In the genomic region with DNA sequence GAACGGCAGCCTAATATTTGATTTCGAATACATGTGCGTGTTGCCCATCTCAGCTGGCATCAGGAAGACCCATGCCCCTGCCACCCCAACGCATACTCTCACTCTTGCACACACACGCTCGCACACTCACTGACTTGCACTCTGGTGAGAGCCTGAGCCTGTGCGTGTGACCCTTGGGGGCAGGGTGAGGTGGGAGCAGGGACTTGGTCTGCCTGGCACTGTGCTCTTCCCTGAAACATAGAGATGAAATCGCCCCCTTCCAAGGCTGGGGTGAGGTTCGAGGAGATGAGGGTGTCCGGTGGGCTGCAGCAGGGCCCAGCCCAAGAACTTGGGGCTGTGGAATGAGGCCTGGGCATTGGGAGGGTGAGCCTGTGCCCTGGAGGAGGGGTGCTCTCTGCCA, we compare ENCODE assay signal across 19 cellular contexts. TPM values are rescaled to one million over a fixed set of nuclear protein-coding genes. Genes with fewer than 3 reads are reported as not detected.
DNase-seq lines count a peak whose midpoint lies in the region; TF ChIP-seq lines count a peak whose summit lies in the region.
"Had no signal": no experiment of that assay in that cellular context is flagged by ENCODE, and none has a peak within 500 bp of the region (broad histone marks: within the 10 kb centered on the region; RNA-seq: fewer than 3 reads in every experiment).

No MANE protein-coding gene starts in this region.

- no peak overlapping the region for H3K4ac ChIP-seq in H9 (ENCODE audit: low read depth, low read length)

- H3K9ac ChIP-seq in H9 (ENCODE audit: extremely low read depth, insufficient read length, low read length) = no peak overlapping the region
- H3K9ac ChIP-seq: GM23248 had no signal

- no peak overlapping the region for H2AFZ ChIP-seq in H9 (ENCODE audit: low read length)
- H2AFZ ChIP-seq: GM23248 had no signal

- peaks cover 2% of the 10 kb centered on the region for H3K27me3 Mint-ChIP-seq in H9 (ENCODE audit: low read depth)
- H3K27me3 Mint-ChIP-seq: CD4-positive, CD25-positive, alpha-beta regulatory T cell had no signal

- TF ChIP-seq POLR2A in spleen (IDR thresholded peaks at IDR 0.05) = no peak

- no CpG with 5 or more reads among the region's 10 CpGs for WGBS in H9 (ENCODE audit: extremely low coverage, insufficient read length, low lambda C conversion rate)
- 83 to 92% (median 85%) methylated on average over 10 of the region's 10 CpGs for WGBS in spleen, 5 donors

- no peak overlapping the region for H4K91ac ChIP-seq in H9 (ENCODE audit: insufficient read length, low read depth, low read length)

- no peak for TF ChIP-seq CTCF in H9 (conservative IDR thresholded peaks at IDR 0.05)
- no peak for TF ChIP-seq CTCF in spleen (IDR thresholded peaks at IDR 0.05 in 8 of 11, conservative IDR thresholded peaks at IDR 0.05 in 3 of 11)

- H3T11ph ChIP-seq in H9 (ENCODE audit: low read length) = no peak overlapping the region

- no peak overlapping the region for H3K4me3 Mint-ChIP-seq in H9
- H3K4me3 Mint-ChIP-seq: CD4-positive, CD25-positive, alpha-beta regulatory T cell; CD8-positive, alpha-beta memory T cell had no signal

- no peak overlapping the region for H3K27ac Mint-ChIP-seq in H9
- H3K27ac Mint-ChIP-seq: CD4-positive, CD25-positive, alpha-beta regulatory T cell; CD8-positive, alpha-beta memory T cell had no signal

- H3K14ac ChIP-seq in H9 (ENCODE audit: insufficient read depth, low read length) = no peak overlapping the region; the same call in 1 of the 2 replicates

- H3K18ac ChIP-seq in H9 (ENCODE audit: insufficient read length, low read depth, low read length) = no peak overlapping the region

- H2BK5ac ChIP-seq in H9 (ENCODE audit: insufficient read length, low read length) = no peak overlapping the region

- no peak overlapping the region for H3K56ac ChIP-seq in H9 (ENCODE audit: insufficient read length, low read depth, low read length)

- no peak overlapping the region for H2BK20ac ChIP-seq in H9 (ENCODE audit: low read depth, low read length, poor library complexity, severe bottlenecking)

- H3K4me1 Mint-ChIP-seq in H9 = peaks cover 9 to 14% of the 10 kb centered on the region in 2 experiments
- H3K4me1 Mint-ChIP-seq: CD4-positive, CD25-positive, alpha-beta regulatory T cell; CD8-positive, alpha-beta memory T cell had no signal

- H4K8ac ChIP-seq in H9 (replicated peaks; ENCODE audit: insufficient read length, low read depth, low read length) = no peak overlapping the region

- H3K9me3 ChIP-seq in H9 (ENCODE audit: control insufficient read depth, low read depth, low read length) (peaks cover 7% of the 10 kb centered on the region), spleen (peaks cover 0 to 10% (median 0%) of the 10 kb centered on the region in 8 donors)
- H3K9me3 ChIP-seq: BE2C had no signal

- no peak overlapping the region for H4K5ac ChIP-seq in H9 (ENCODE audit: insufficient read length, low read depth, low read length)

- H3K79me1 ChIP-seq in H9 (ENCODE audit: insufficient read depth, low read depth, low read length, poor library complexity, severe bottlenecking) = no peaks in the 10 kb centered on the region

- H2AK5ac ChIP-seq in H9 (ENCODE audit: insufficient read length, low read length) = no peak overlapping the region

- no peak overlapping the region for H3K4me2 ChIP-seq in H9 (ENCODE audit: insufficient read depth, insufficient read length, low read length)

- intact Hi-C loops in spleen (cut with DNase I; ENCODE audit: low total_unique reads) = no loop called here

- peaks cover 11% of the 10 kb centered on the region in 2 experiments for H3K9me3 Mint-ChIP-seq in H9

- H3K4me3 ChIP-seq in spleen = no peak overlapping the region
- H3K4me3 ChIP-seq: GM23248 had no signal

- peaks cover 7 to 22% (median 8%) of the 10 kb centered on the region in 3 experiments for H3K36me3 Mint-ChIP-seq in H9 (ENCODE audit: insufficient read depth in 1 of 3, low read depth in 3 of 3)
- H3K36me3 Mint-ChIP-seq: CD4-positive, CD25-positive, alpha-beta regulatory T cell; CD8-positive, alpha-beta memory T cell had no signal

- peak; percentile 16 for DNase-seq in H9
- DNase-seq in mesenteric fat pad (ENCODE audit: low spot score) = peak; percentile 74
- peak; percentile 40 for DNase-seq in spleen
- DNase-seq in NCI-H1105 treated with DMSO at 0.1 percent for 48 hours (lab: John Stamatoyannopoulos, UW) = no peak
- DNase-seq in pons (ENCODE audit: low spot score) = no peak
- DNase-seq in T-helper 1 cell = no peak
- DNase-seq: ACHN; BE2C; C1 segment of cervical spinal cord; CD4-positive, CD25-positive, alpha-beta regulatory T cell; CD8-positive, alpha-beta memory T cell; COR-L47; DMS 273 treated with DMSO at 0.1 percent for 48 hours; DMS53; DND-41; EL; GM23248 had no signal

- H3K27me3 ChIP-seq in H9 (ENCODE audit: insufficient read depth, low read length) = no peaks in the 10 kb centered on the region
- H3K27me3 ChIP-seq in spleen (replicated peaks in 1 of 7) = peaks cover 0 to 36% (median 0%) of the 10 kb centered on the region in 7 donors
- H3K27me3 ChIP-seq: BE2C had no signal

- no peak overlapping the region for H2BK15ac ChIP-seq in H9 (ENCODE audit: low read depth, low read length)

- H2BK120ac ChIP-seq in H9 (ENCODE audit: low read depth, low read length, poor library complexity, severe bottlenecking) = no peak overlapping the region

- H3K23ac ChIP-seq in H9 (ENCODE audit: insufficient read length, low read depth, low read length) = no peak overlapping the region

- no peaks in the 10 kb centered on the region for H3K79me2 ChIP-seq in H9 (ENCODE audit: insufficient read depth, low read length)

- H3K23me2 ChIP-seq in H9 (ENCODE audit: insufficient read length, low read depth, low read length, poor library complexity, severe bottlenecking) = no peaks in the 10 kb centered on the region

- H3K27ac ChIP-seq in H9 (ENCODE audit: insufficient read length, low read depth, low read length) (no peak overlapping the region), spleen (no peak overlapping the region)
- H3K27ac ChIP-seq: GM23248 had no signal

- peaks cover 2% of the 10 kb centered on the region for H4K20me1 ChIP-seq in H9 (ENCODE audit: control insufficient read depth, insufficient read depth, insufficient read length)

- H3K4me1 ChIP-seq in H9 (ENCODE audit: insufficient read depth, low read length) (no peaks in the 10 kb centered on the region), spleen (no peaks in the 10 kb centered on the region)

- H3K36me3 ChIP-seq in spleen = no peaks in the 10 kb centered on the region
- H3K36me3 ChIP-seq: BE2C had no signal

- H2BK12ac ChIP-seq in H9 (ENCODE audit: insufficient read length, low read depth, low read length) = no peak overlapping the region

RNA-seq across cellular contexts. Expression of gene LCN9, which starts 1.2 kb away (rescaled TPM):
- total RNA-seq in H9 (2021) (0.52 and 0.72 TPM in 2 replicates), mesenteric fat pad (not detected), spleen (not detected)
- polyA plus RNA-seq in spleen = not detected
- total RNA-seq: CD4-positive, CD25-positive, alpha-beta regulatory T cell; CD8-positive, alpha-beta memory T cell; G401; GM23248; HepG2 had no signal
- polyA plus RNA-seq: CD4-positive, CD25-positive, alpha-beta regulatory T cell; CD8-positive, alpha-beta memory T cell; GM23248; HepG2 had no signal

RNA-seq across cellular contexts. Expression of gene GLT6D1, which starts 24.9 kb away (rescaled TPM):
- total RNA-seq in H9 (2021) (not detected in 2 replicates), mesenteric fat pad (not detected), spleen (not detected)
- not detected for polyA plus RNA-seq in spleen
- total RNA-seq: CD4-positive, CD25-positive, alpha-beta regulatory T cell; CD8-positive, alpha-beta memory T cell; G401; GM23248; HepG2 had no signal
- polyA plus RNA-seq: CD4-positive, CD25-positive, alpha-beta regulatory T cell; CD8-positive, alpha-beta memory T cell; GM23248; HepG2 had no signal

RNA-seq across cellular contexts. Expression of gene SOHLH1, which starts 35.0 kb away (rescaled TPM):
- total RNA-seq in H9 (2021) (not detected in 2 replicates), mesenteric fat pad (not detected), spleen (not detected)
- under 1 TPM in 2 of 3 donors, not detected in 1; 0.07 to 0.10 TPM for polyA plus RNA-seq in spleen
- total RNA-seq: CD4-positive, CD25-positive, alpha-beta regulatory T cell; CD8-positive, alpha-beta memory T cell; G401; GM23248 had no signal
- polyA plus RNA-seq: CD4-positive, CD25-positive, alpha-beta regulatory T cell; CD8-positive, alpha-beta memory T cell; GM23248 had no signal

RNA-seq across cellular contexts. Expression of gene KCNT1, which starts 37.7 kb away (rescaled TPM):
- total RNA-seq in H9 (2021) (0.64 and 0.68 TPM in 2 replicates), mesenteric fat pad (0.06 TPM), spleen (10 to 100 TPM in 6 of 7 donors, 1 to 10 TPM in 1; 8.3 to 41.5 (median 27.0) TPM)
- 10 to 100 TPM in 1 of 3 donors, 1 to 10 TPM in 2; 1.0 to 18.4 (median 5.6) TPM for polyA plus RNA-seq in spleen
- total RNA-seq: CD4-positive, CD25-positive, alpha-beta regulatory T cell; CD8-positive, alpha-beta memory T cell; G401; GM23248; HepG2 had no signal
- polyA plus RNA-seq: CD4-positive, CD25-positive, alpha-beta regulatory T cell; GM23248; HepG2 had no signal

Comparison
In these comparisons a context has a peak if more than half of its experiments do, and no peak if none do; other contexts are left out.
1. DNase-seq: peak in H9 (single experiment), mesenteric fat pad (single experiment) and spleen (single experiment); none in NCI-H1105 treated with DMSO at 0.1 percent for 48 hours (single experiment), pons (single experiment) and T-helper 1 cell (0 of 5).